ENCODE assay signal across 15 cellular contexts in genomic region chr9:3006917-3007316, GRCh38.
"Had no signal": no experiment of that assay in that cellular context is flagged by ENCODE, and none has a peak within 500 bp of the region (broad histone marks: within the 10 kb centered on the region; RNA-seq: fewer than 3 reads in every experiment).

No MANE protein-coding gene starts in this region.

- H3K36me3 Mint-ChIP-seq: naive thymus-derived CD4-positive, alpha-beta T cell had no signal

- H3K4me1 Mint-ChIP-seq: naive thymus-derived CD4-positive, alpha-beta T cell had no signal

- H3K4me3 Mint-ChIP-seq: naive thymus-derived CD4-positive, alpha-beta T cell had no signal

- ATAC-seq: esophagus mucosa; gastrocnemius medialis; heart right ventricle; left lobe of liver; naive thymus-derived CD4-positive, alpha-beta T cell had no signal

- DNase-seq: effector memory CD4-positive, alpha-beta T cell; gastrocnemius medialis; heart right ventricle; hypothalamus; kidney glomerular epithelial cell; naive thymus-derived CD4-positive, alpha-beta T cell; posterior cingulate gyrus; small intestine; stimulated activated CD4-positive, alpha-beta T cell treated with anti-CD3 and anti-CD28 coated beads, Interleukin-2, amount 100 ng/mL, for 48 hours; stimulated activated naive CD4-positive, alpha-beta T cell treated with Interleukin-2 at 50 U/mL for 16 hours; tibial artery; upper lobe of left lung; uterus had no signal

- H3K27ac Mint-ChIP-seq: naive thymus-derived CD4-positive, alpha-beta T cell had no signal
